In genomic region chr4:138269175-138269574, GRCh38 we compare ENCODE assay signal across 17 cellular contexts. TPM values are rescaled to one million over a fixed set of nuclear protein-coding genes. Genes with fewer than 3 reads are reported as not detected.
DNase-seq lines count a peak whose midpoint lies in the region.
"Had no signal": no experiment of that assay in that cellular context is flagged by ENCODE, and none has a peak within 500 bp of the region (broad histone marks: within the 10 kb centered on the region; RNA-seq: fewer than 3 reads in every experiment).

No MANE protein-coding gene starts in this region.

- H2BK12ac ChIP-seq in trophoblast cell (ENCODE audit: low read length): no peak overlapping the region

- no peak overlapping the region for H4K8ac ChIP-seq in trophoblast cell (ENCODE audit: low read depth, low read length)

- H3K79me2 ChIP-seq in ACC112 (ENCODE audit: control insufficient read depth, insufficient read depth, low read length, unreplicated experiment) (no peaks in the 10 kb centered on the region), trophoblast cell (ENCODE audit: control insufficient read depth, insufficient read depth, low read length, poor library complexity) (no peaks in the 10 kb centered on the region)

- no peaks in the 10 kb centered on the region for H3K79me1 ChIP-seq in trophoblast cell (ENCODE audit: low read length)

- H3K9ac ChIP-seq in trophoblast cell (ENCODE audit: low read length): no peak overlapping the region

- no peak overlapping the region for H4K91ac ChIP-seq in trophoblast cell (ENCODE audit: low read depth, low read length)

- H3K14ac ChIP-seq in trophoblast cell (ENCODE audit: low read length): no peak overlapping the region

- DNase-seq in ELR (ENCODE audit: low read depth) (peak; percentile 26), SJSA1 (ENCODE audit: low read depth in 1 of 2, low spot score in 2 of 2) (peak in 1 of 2 experiments; percentile 40), foreskin melanocyte (peak; percentile 55), trophoblast cell (no peak), A172 (ENCODE audit: low spot score) (no peak), NCI-H146 (lab: John Stamatoyannopoulos, UW) (no peak)
- DNase-seq: 8988T; BE2C; CD4-positive, alpha-beta memory T cell; COR-L47; DMS53; H7 had no signal

- H3K4me1 ChIP-seq in ACC112 (ENCODE audit: control insufficient read depth, insufficient read depth, low read length, unreplicated experiment) (peaks cover 7% of the 10 kb centered on the region), SJSA1 (replicated peaks) (peaks cover 27% of the 10 kb centered on the region), trophoblast cell (ENCODE audit: control insufficient read depth in 1 of 2, insufficient read depth in 2 of 2, low read length in 2 of 2) (no peaks in the 10 kb centered on the region)
- H3K4me1 ChIP-seq: BE2C had no signal

- no peak overlapping the region for H2BK120ac ChIP-seq in trophoblast cell (ENCODE audit: insufficient read depth, low read length, poor library complexity)

- no peak overlapping the region for H3K4me2 ChIP-seq in trophoblast cell (ENCODE audit: low read length)
- H3K4me2 ChIP-seq: GM23338 had no signal

- H3K4ac ChIP-seq in trophoblast cell (ENCODE audit: low read depth, low read length): no peak overlapping the region

- no peak overlapping the region for H3K23ac ChIP-seq in trophoblast cell (ENCODE audit: low read length)

- H4K12ac ChIP-seq in trophoblast cell (ENCODE audit: low read depth, low read length): no peak overlapping the region

- H2AFZ ChIP-seq in ACC112 (ENCODE audit: low read length, unreplicated experiment) (peak overlapping the region; percentile 39), trophoblast cell (ENCODE audit: insufficient read depth, low read length, poor library complexity) (no peak overlapping the region)

- no peak overlapping the region for H3K27ac ChIP-seq in ACC112 (ENCODE audit: low read depth, low read length)
- peak overlapping the region; percentile 18 for H3K27ac ChIP-seq in SJSA1
- H3K27ac ChIP-seq in trophoblast cell (ENCODE audit: low read depth, low read length): no peak overlapping the region
- H3K27ac ChIP-seq: C4-2B, HL-60 had no signal

- no peak overlapping the region for H3K18ac ChIP-seq in trophoblast cell (ENCODE audit: low read length)

- no peaks in the 10 kb centered on the region for H3K9me3 ChIP-seq in SJSA1 (replicated peaks)
- H3K9me3 ChIP-seq in trophoblast cell (ENCODE audit: insufficient read depth, low read depth, low read length): no peaks in the 10 kb centered on the region
- H3K9me3 ChIP-seq: BE2C had no signal

- H3K36me3 ChIP-seq in ACC112 (ENCODE audit: insufficient read depth, low read length) (no peaks in the 10 kb centered on the region), SJSA1 (no peaks in the 10 kb centered on the region), trophoblast cell (ENCODE audit: control insufficient read depth in 1 of 2, insufficient read depth in 2 of 2, low read length in 2 of 2) (no peaks in the 10 kb centered on the region)
- H3K36me3 ChIP-seq: BE2C had no signal

- H3K4me3 ChIP-seq in ACC112 (ENCODE audit: low read depth, low read length) (no peak overlapping the region), SJSA1 (no peak overlapping the region), trophoblast cell (ENCODE audit: low read depth, low read length) (no peak overlapping the region)
- H3K4me3 ChIP-seq: GM12878, GM23338 had no signal

- H3K27me3 ChIP-seq in ACC112 (ENCODE audit: insufficient read depth, low read length) (no peaks in the 10 kb centered on the region), SJSA1 (replicated peaks) (no peaks in the 10 kb centered on the region), trophoblast cell (ENCODE audit: insufficient read depth, low read length) (no peaks in the 10 kb centered on the region)
- H3K27me3 ChIP-seq: BE2C had no signal

- H2BK5ac ChIP-seq in trophoblast cell (ENCODE audit: low read depth, low read length, poor library complexity): no peak overlapping the region

- H2AK5ac ChIP-seq in trophoblast cell (ENCODE audit: low read length): no peak overlapping the region

RNA-seq across cellular contexts. Expression of gene SLC7A11, which starts 27.0 kb away (rescaled TPM):
- total RNA-seq in SJSA1 (2014; rRNA removed; shearing (Covaris generic)): 33.0 and 45.5 TPM in 2 replicates
- 57.3 and 64.9 TPM in 2 replicates for polyA plus RNA-seq in trophoblast cell (2013)
- 23.8 and 61.0 TPM in 2 replicates for total RNA-seq in A172 (2014; rRNA removed; shearing (Covaris generic))
- polyA plus RNA-seq: CD4-positive, alpha-beta memory T cell had no signal

Comparison
In these comparisons a context has a peak if more than half of its experiments do, and no peak if none do; other contexts are left out.
1. DNase-seq: peak in ELR (single experiment) and foreskin melanocyte (single experiment); none in trophoblast cell (0 of 2), A172 (single experiment) and NCI-H146 (single experiment).